In genomic region chr1:161725888-161726630, GRCh38 we compare ENCODE assay signal across 7 cellular contexts. TPM values are rescaled to one million over a fixed set of nuclear protein-coding genes. Genes with fewer than 3 reads are reported as not detected.
DNase-seq lines count a peak whose midpoint lies in the region; ATAC-seq and TF ChIP-seq lines count a peak whose summit lies in the region.

No MANE protein-coding gene starts in this region.

- no peak for DNase-seq in GM12864 (ENCODE audit: low read depth)
- DNase-seq in NCI-H510A (lab: John Stamatoyannopoulos, UW) = peak; percentile 15
- peak; percentile 53 for DNase-seq in activated CD8-positive, alpha-beta T cell treated with anti-CD3 and anti-CD28 coated beads, Interleukin-2, amount 10 ng/mL, durations not matched to agents 7 days and 5 days
- peak; percentile 43 for DNase-seq in epithelial cell of esophagus (ENCODE audit: low read depth)
- peak; percentile 50 for DNase-seq in superior temporal gyrus (ENCODE audit: extremely low spot score)

- peaks cover 60% of the 10 kb centered on the region for H3K4me1 Mint-ChIP-seq in activated CD8-positive, alpha-beta T cell treated with anti-CD3 and anti-CD28 coated beads, Interleukin-2, amount 10 ng/mL, durations not matched to agents 7 days and 5 days (ENCODE audit: low read depth)

- peak overlapping the region; percentile 74 for H3K4me3 ChIP-seq in GM12864 (ENCODE audit: low read depth, low read length)
- H3K4me3 ChIP-seq in epithelial cell of esophagus (ENCODE audit: low read length) = peak overlapping the region; percentile 63
- H3K4me3 ChIP-seq in mononuclear cell (ENCODE audit: low read length) = peak overlapping the region; percentile 49

- peak; percentile 21 for ATAC-seq in HG02588 (IDR thresholded peaks at IDR 0.05; ENCODE audit: unreplicated experiment)
- ATAC-seq in activated CD8-positive, alpha-beta T cell treated with anti-CD3 and anti-CD28 coated beads, Interleukin-2, amount 10 ng/mL, durations not matched to agents 7 days and 5 days = peak; percentile 34

- CTCF ChIA-PET in activated CD8-positive, alpha-beta T cell treated with anti-CD3 and anti-CD28 coated beads, Interleukin-2, amount 10 ng/mL, durations not matched to agents 7 days and 5 days (lab: Charles Lee) = interaction anchor here (0.7 to 6.5 kb wide), 9 partner anchors 9 to 311 kb away, joined by 3 to 103 read pairs (median 4); partner anchors contain the start of gene DUSP12

- peaks cover 21% of the 10 kb centered on the region for H3K27me3 Mint-ChIP-seq in activated CD8-positive, alpha-beta T cell treated with anti-CD3 and anti-CD28 coated beads, Interleukin-2, amount 10 ng/mL, durations not matched to agents 7 days and 5 days (ENCODE audit: low read depth)

- H3K27me3 ChIP-seq in mononuclear cell (ENCODE audit: insufficient read depth, low read length) = peaks cover 52% of the 10 kb centered on the region

- no peaks in the 10 kb centered on the region for H3K9me3 Mint-ChIP-seq in activated CD8-positive, alpha-beta T cell treated with anti-CD3 and anti-CD28 coated beads, Interleukin-2, amount 10 ng/mL, durations not matched to agents 7 days and 5 days (ENCODE audit: insufficient read depth)

- H3K4me1 ChIP-seq in mononuclear cell (ENCODE audit: insufficient read depth, low read length) = peaks cover 64% of the 10 kb centered on the region

- TF ChIP-seq CTCF in GM12864 (IDR thresholded peaks at IDR 0.05; ENCODE audit: low read depth, low read length, missing control alignments) = peak; percentile 42
- peak; percentile 30 for TF ChIP-seq CTCF in epithelial cell of esophagus (IDR thresholded peaks at IDR 0.05; ENCODE audit: insufficient read depth, low read depth, low read length, missing control alignments)

- H3K36me3 Mint-ChIP-seq in activated CD8-positive, alpha-beta T cell treated with anti-CD3 and anti-CD28 coated beads, Interleukin-2, amount 10 ng/mL, durations not matched to agents 7 days and 5 days (ENCODE audit: low read depth) = no peaks in the 10 kb centered on the region

- H3K27ac Mint-ChIP-seq in activated CD8-positive, alpha-beta T cell treated with anti-CD3 and anti-CD28 coated beads, Interleukin-2, amount 10 ng/mL, durations not matched to agents 7 days and 5 days = peak overlapping the region; percentile 95

- peak overlapping the region; percentile 87 for H3K4me3 Mint-ChIP-seq in activated CD8-positive, alpha-beta T cell treated with anti-CD3 and anti-CD28 coated beads, Interleukin-2, amount 10 ng/mL, durations not matched to agents 7 days and 5 days

- no peaks in the 10 kb centered on the region for H3K9me3 ChIP-seq in mononuclear cell (ENCODE audit: low read depth, low read length)

- POLR2A ChIA-PET in activated CD8-positive, alpha-beta T cell treated with anti-CD3 and anti-CD28 coated beads, Interleukin-2, amount 10 ng/mL, durations not matched to agents 7 days and 5 days (lab: Charles Lee) = interaction anchor here (0.9 to 2.7 kb wide), 6 partner anchors 8 to 44 kb away, joined by 3 to 21 read pairs (median 4); partner anchors contain the start of gene DUSP12

RNA-seq across cellular contexts. Expression of gene FCRLB, which starts 4.7 kb away (rescaled TPM):
- under 1 TPM; 0.97 TPM for total RNA-seq in activated CD8-positive, alpha-beta T cell treated with anti-CD3 and anti-CD28 coated beads, Interleukin-2, amount 10 ng/mL, durations not matched to agents 7 days and 5 days
- total RNA-seq in mononuclear cell = 1.0 TPM

RNA-seq across cellular contexts. Expression of gene FCRLA, which starts 19.0 kb away (rescaled TPM):
- total RNA-seq in activated CD8-positive, alpha-beta T cell treated with anti-CD3 and anti-CD28 coated beads, Interleukin-2, amount 10 ng/mL, durations not matched to agents 7 days and 5 days = not detected
- 1.4 TPM for total RNA-seq in mononuclear cell

RNA-seq across cellular contexts. Expression of gene DUSP12, which starts 23.5 kb away (rescaled TPM):
- total RNA-seq in activated CD8-positive, alpha-beta T cell treated with anti-CD3 and anti-CD28 coated beads, Interleukin-2, amount 10 ng/mL, durations not matched to agents 7 days and 5 days = 10 to 100 TPM; 24.1 to 27.6 TPM
- 38.4 TPM for total RNA-seq in mononuclear cell

RNA-seq across cellular contexts. Expression of gene ATF6, which starts 40.1 kb away (rescaled TPM):
- 10 to 100 TPM; 15.2 to 17.1 TPM for total RNA-seq in activated CD8-positive, alpha-beta T cell treated with anti-CD3 and anti-CD28 coated beads, Interleukin-2, amount 10 ng/mL, durations not matched to agents 7 days and 5 days
- 27.5 TPM for total RNA-seq in mononuclear cell
